Comparison of ENCODE assay signal across 8 cellular contexts in genomic region chr13:20160346-20161274, GRCh38. TPM values are rescaled to one million over a fixed set of nuclear protein-coding genes. Genes with fewer than 3 reads are reported as not detected.
DNase-seq lines count a peak whose midpoint lies in the region; ATAC-seq and TF ChIP-seq lines count a peak whose summit lies in the region.

TSS of gene GJA3 (minus strand) at chr13:20161052. CDS start at chr13:20143288, 17,764 bp downstream.

- peak within 1 kb of the TSS; percentile 59 for H3K4me2 ChIP-seq in DOHH2 (ENCODE audit: low read length)

- no peaks in the 10 kb centered on the region for H3K36me3 Mint-ChIP-seq in endothelial cell (ENCODE audit: low read depth, unreplicated experiment)
- no peaks in the 10 kb centered on the region for H3K36me3 Mint-ChIP-seq in nephron (ENCODE audit: low read depth)

- DNase-seq in HuH-7.5 (ENCODE audit: low spot score) (peak; percentile 41), endothelial cell (ENCODE audit: low spot score) (peak; percentile 21), tibial nerve (ENCODE audit: low spot score in 2 of 2) (no peak), MV-4-11 (lab: John Stamatoyannopoulos, UW) (no peak)
- DNase-seq in activated CD4-positive, alpha-beta T cell treated with anti-CD3 and anti-CD28 coated beads, Interleukin-2, amount 50 U/mL, for 1 hour: peak; percentile 38

- TF ChIP-seq CTCF in DOHH2 (IDR thresholded peaks at IDR 0.05; ENCODE audit: low read depth, low read length, poor library complexity, severe bottlenecking) (no peak), endothelial cell (IDR thresholded peaks at IDR 0.05; ENCODE audit: unreplicated experiment) (no peak), nephron (IDR thresholded peaks at IDR 0.05; ENCODE audit: unreplicated experiment in 3 of 3) (no peak), tibial nerve (IDR thresholded peaks at IDR 0.05) (no peak)

- H3K4me1 ChIP-seq in DOHH2 (ENCODE audit: control insufficient read depth, low read length) (peaks cover 12% of the 10 kb centered on the region), tibial nerve (peaks cover 0 to 27% (median 7%) of the 10 kb centered on the region in 4 donors)

- no peak within 1 kb of the TSS for H3K27ac Mint-ChIP-seq in endothelial cell (ENCODE audit: unreplicated experiment)
- peak within 1 kb of the TSS; percentile 36 to 78 (median 51) for H3K27ac Mint-ChIP-seq in nephron

- no peak for TF ChIP-seq EP300 in tibial nerve (IDR thresholded peaks at IDR 0.05)

- H3K9me2 ChIP-seq in DOHH2 (replicated peaks; ENCODE audit: control insufficient read depth, low read length): no peaks in the 10 kb centered on the region

- whole genome bisulfite sequencing in tibial nerve, 2 donors: 2 to 3% methylated on average over 44 to 87 of the region's 93 CpGs

- H3K9me3 Mint-ChIP-seq in endothelial cell (ENCODE audit: unreplicated experiment) (no peaks in the 10 kb centered on the region), nephron (no peaks in the 10 kb centered on the region)

- no peaks in the 10 kb centered on the region for H3K79me2 ChIP-seq in DOHH2 (ENCODE audit: control insufficient read depth, low read length)

- peaks cover 57% of the 10 kb centered on the region for H3K27me3 ChIP-seq in DOHH2 (ENCODE audit: control insufficient read depth, low read length)
- peaks cover 4 to 80% of the 10 kb centered on the region in 2 donors for H3K27me3 ChIP-seq in tibial nerve

- H3K4me3 Mint-ChIP-seq in endothelial cell (ENCODE audit: unreplicated experiment): peak within 1 kb of the TSS; percentile 79
- H3K4me3 Mint-ChIP-seq in nephron: peak within 1 kb of the TSS; percentile 86

- H3K27me3 Mint-ChIP-seq in endothelial cell (ENCODE audit: unreplicated experiment) (peaks cover 12% of the 10 kb centered on the region), nephron (ENCODE audit: low read depth) (peaks cover 90% of the 10 kb centered on the region)

- H3K27ac ChIP-seq in DOHH2 (ENCODE audit: low read depth, low read length) (no peak within 1 kb of the TSS), tibial nerve (no peak within 1 kb of the TSS)

- H3F3A ChIP-seq in DOHH2 (ENCODE audit: control insufficient read depth, insufficient read depth): 0 out of 2 replicates have a peak, but pooled peaks cover 3% of the 10 kb centered on the region

- H3K4me1 Mint-ChIP-seq in endothelial cell (ENCODE audit: unreplicated experiment) (no peaks in the 10 kb centered on the region), nephron (peaks cover 16% of the 10 kb centered on the region)

- H3K9me3 ChIP-seq in DOHH2 (ENCODE audit: control insufficient read depth, insufficient read depth, low read length) (no peaks in the 10 kb centered on the region), tibial nerve (no peaks in the 10 kb centered on the region)

- H3K4me3 ChIP-seq in DOHH2 (ENCODE audit: low read length) (peak within 1 kb of the TSS; percentile 49), tibial nerve (peak within 1 kb of the TSS in 3 of 4 donors; percentile 10 to 42 (median 40))

- peak; percentile 48 for ATAC-seq in GM21526 (IDR thresholded peaks at IDR 0.05; ENCODE audit: low FRiP score, unreplicated experiment)

- TF ChIP-seq POLR2A in tibial nerve (IDR thresholded peaks at IDR 0.05): no peak

- peaks cover 4% of the 10 kb centered on the region; the same call in 1 of the 2 replicates for H4K20me1 ChIP-seq in DOHH2 (ENCODE audit: control insufficient read depth, insufficient read depth, low read depth, low read length)

- H3K36me3 ChIP-seq in DOHH2 (ENCODE audit: control insufficient read depth, low read length): no peaks in the 10 kb centered on the region
- no peaks in the 10 kb centered on the region for H3K36me3 ChIP-seq in tibial nerve

RNA-seq across cellular contexts. Expression of gene GJA3, which starts in this region (rescaled TPM):
- total RNA-seq in endothelial cell (ENCODE audit: unreplicated experiment): not detected
- total RNA-seq in tibial nerve: under 1 TPM in 1 of 4 donors, not detected in 3; under 0.01 TPM

Comparison
In these comparisons a context has a peak if more than half of its experiments do, and no peak if none do; other contexts are left out.
1. Peak in DNase-seq in endothelial cell; RNA of the gene not detected or under 1 TPM.
2. DNase-seq: peak in HuH-7.5 (single experiment) and activated CD4-positive, alpha-beta T cell treated with anti-CD3 and anti-CD28 coated beads, Interleukin-2, amount 50 U/mL, for 1 hour (single experiment); none in tibial nerve (0 of 2) and MV-4-11 (single experiment).